Comparison of ENCODE assay signal across 25 cellular contexts in the genomic region with DNA sequence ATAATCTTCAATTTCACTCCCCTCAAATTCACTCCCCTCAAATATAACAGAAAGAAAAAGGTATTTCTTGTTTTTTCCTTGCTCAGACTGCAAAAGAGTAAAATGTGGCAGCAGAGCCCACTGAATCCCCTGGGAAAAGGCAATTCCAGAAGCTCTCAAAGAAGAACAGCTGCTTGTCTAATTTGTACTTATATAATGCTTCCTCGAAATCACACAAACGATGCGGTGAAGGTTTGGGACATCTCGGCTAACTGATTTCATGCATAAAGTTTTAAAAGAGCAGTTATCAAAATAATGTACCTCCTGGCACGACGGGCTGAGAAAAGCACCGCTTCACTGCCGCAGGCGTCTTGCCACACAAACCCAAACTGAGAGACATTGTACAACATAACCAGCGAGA.
"Had no signal": no experiment of that assay in that cellular context is flagged by ENCODE, and none has a peak within 500 bp of the region (broad histone marks: within the 10 kb centered on the region; RNA-seq: fewer than 3 reads in every experiment).

No MANE protein-coding gene starts in this region.

- H3K9me3 Mint-ChIP-seq: activated CD8-positive, alpha-beta T cell treated with anti-CD3 and anti-CD28 coated beads for 36 hours; activated naive CD4-positive, alpha-beta T cell treated with anti-CD3 and anti-CD28 coated beads for 36 hours; activated T-helper 1 cell treated with anti-CD3 and anti-CD28 coated beads, Interleukin-12 subunit alpha, Interleukin-12 subunit beta, Interleukin-2, Interleukin-4 antibody, amounts not matched to agents 30 ng/mL and 10 ng/mL and 1 ng/mL, durations not matched to agents 14 hours and 24 hours and 36 hours; endodermal cell; mesothelial cell of epicardium; naive thymus-derived CD4-positive, alpha-beta T cell; neural progenitor cell; T-helper 1 cell treated with Interleukin-12 subunit alpha and Interleukin-12 subunit beta and Interleukin-4 antibody, amounts not matched to agents 30 μg/mL and 1 μg/mL, for 36 hours had no signal

- H3K27ac Mint-ChIP-seq: activated CD8-positive, alpha-beta T cell treated with anti-CD3 and anti-CD28 coated beads for 36 hours; activated naive CD4-positive, alpha-beta T cell treated with anti-CD3 and anti-CD28 coated beads for 36 hours; activated T-helper 1 cell treated with anti-CD3 and anti-CD28 coated beads, Interleukin-12 subunit alpha, Interleukin-12 subunit beta, Interleukin-2, Interleukin-4 antibody, amounts not matched to agents 30 ng/mL and 10 ng/mL and 1 ng/mL, durations not matched to agents 14 hours and 24 hours and 36 hours; endodermal cell; mesothelial cell of epicardium; naive thymus-derived CD4-positive, alpha-beta T cell; neural progenitor cell; T-helper 1 cell treated with Interleukin-12 subunit alpha and Interleukin-12 subunit beta and Interleukin-4 antibody, amounts not matched to agents 30 μg/mL and 1 μg/mL, for 36 hours had no signal

- H3K4me3 Mint-ChIP-seq: activated CD8-positive, alpha-beta T cell treated with anti-CD3 and anti-CD28 coated beads for 36 hours; activated naive CD4-positive, alpha-beta T cell treated with anti-CD3 and anti-CD28 coated beads for 36 hours; activated T-helper 1 cell treated with anti-CD3 and anti-CD28 coated beads, Interleukin-12 subunit alpha, Interleukin-12 subunit beta, Interleukin-2, Interleukin-4 antibody, amounts not matched to agents 30 ng/mL and 10 ng/mL and 1 ng/mL, durations not matched to agents 14 hours and 24 hours and 36 hours; endodermal cell; mesothelial cell of epicardium; naive thymus-derived CD4-positive, alpha-beta T cell; neural progenitor cell; T-helper 1 cell treated with Interleukin-12 subunit alpha and Interleukin-12 subunit beta and Interleukin-4 antibody, amounts not matched to agents 30 μg/mL and 1 μg/mL, for 36 hours had no signal

- H3K36me3 Mint-ChIP-seq: mesothelial cell of epicardium, neural progenitor cell had no signal

- H3K27me3 Mint-ChIP-seq: activated CD8-positive, alpha-beta T cell treated with anti-CD3 and anti-CD28 coated beads for 36 hours; naive thymus-derived CD4-positive, alpha-beta T cell had no signal

- H2AFZ ChIP-seq: neural progenitor cell had no signal

- ATAC-seq: activated CD8-positive, alpha-beta T cell treated with anti-CD3 and anti-CD28 coated beads for 36 hours; esophagus mucosa; heart right ventricle; naive thymus-derived CD4-positive, alpha-beta T cell; right cardiac atrium had no signal

- H3K9ac ChIP-seq: neural progenitor cell had no signal

- H3K27ac ChIP-seq: brain microvascular endothelial cell, heart right ventricle, neural progenitor cell, thoracic aorta, WERI-Rb-1 had no signal

- DNase-seq: activated CD4-positive, alpha-beta T cell treated with anti-CD3 and anti-CD28 coated beads, Interleukin-2, amount 50 U/mL, for 1 hour; activated CD4-positive, CD25-positive, alpha-beta regulatory T cell treated with anti-CD3 and anti-CD28 coated beads, Interleukin-2, amount 50 U/mL, for 72 hours; activated CD8-positive, alpha-beta T cell treated with anti-CD3 and anti-CD28 coated beads for 36 hours; activated effector memory CD4-positive, alpha-beta T cell treated with anti-CD3 and anti-CD28 coated beads, Interleukin-2, amount 50 U/mL, for 16 hours; activated naive CD4-positive, alpha-beta T cell treated with anti-CD3 and anti-CD28 coated beads for 36 hours; activated T-cell treated with anti-CD3 and anti-CD28 coated beads, Interleukin-2, amount 50 U/mL, for 1 hour; amniotic stem cell; brain microvascular endothelial cell; caudate nucleus; endodermal cell; foreskin fibroblast; heart right ventricle; naive thymus-derived CD4-positive, alpha-beta T cell; right cardiac atrium; spleen; stimulated activated naive CD4-positive, alpha-beta T cell; T1000; trophoblast cell; WERI-Rb-1 had no signal

- H3K4me2 ChIP-seq: neural progenitor cell had no signal

- H3K27me3 ChIP-seq: brain microvascular endothelial cell, heart right ventricle, spleen had no signal

- H3K36me3 ChIP-seq: brain microvascular endothelial cell, heart right ventricle, neural progenitor cell, thoracic aorta, WERI-Rb-1 had no signal

- H3K4me3 ChIP-seq: heart right ventricle, neural progenitor cell, spleen, thoracic aorta had no signal

- H3K9me3 ChIP-seq: heart right ventricle, spleen, thoracic aorta had no signal
